9 cellular contexts compared by ENCODE assay signal in the genomic region with DNA sequence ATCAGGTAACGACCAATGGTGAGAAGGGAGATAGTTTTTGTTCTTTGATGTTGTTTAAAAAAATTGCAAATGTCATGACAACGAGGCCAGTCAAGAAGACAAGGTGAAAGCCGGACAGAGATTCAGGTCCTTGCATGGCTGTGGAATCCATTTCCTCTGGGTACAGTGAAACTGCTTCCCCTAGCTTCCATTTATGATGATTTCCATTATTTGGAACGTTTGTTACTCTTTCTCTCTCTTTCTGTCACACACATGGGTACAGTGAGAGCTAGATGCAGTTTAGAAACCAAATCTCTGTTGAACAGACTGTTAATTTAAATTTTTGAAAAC. TPM values are rescaled to one million over a fixed set of nuclear protein-coding genes. Genes with fewer than 3 reads are reported as not detected.
DNase-seq lines count a peak whose midpoint lies in the region; ATAC-seq and TF ChIP-seq lines count a peak whose summit lies in the region.
"Had no signal": no experiment of that assay in that cellular context is flagged by ENCODE, and none has a peak within 500 bp of the region (broad histone marks: within the 10 kb centered on the region; RNA-seq: fewer than 3 reads in every experiment).

No MANE protein-coding gene starts in this region.

- H3K36me3 Mint-ChIP-seq in neural crest cell (ENCODE audit: low read depth): peaks cover 3% of the 10 kb centered on the region
- H3K36me3 Mint-ChIP-seq in CD4-positive, alpha-beta T cell (ENCODE audit: low read depth): no peaks in the 10 kb centered on the region

- H3K27me3 ChIP-seq in ACC112 (ENCODE audit: insufficient read depth, low read length) (no peaks in the 10 kb centered on the region), ectodermal cell (ENCODE audit: control insufficient read depth, insufficient read depth, low read length, poor library complexity, severe bottlenecking) (no peaks in the 10 kb centered on the region), aorta (ENCODE audit: control insufficient read depth in 1 of 2, insufficient read depth in 2 of 2, low read length in 1 of 2) (no peaks in the 10 kb centered on the region)
- peaks cover 21% of the 10 kb centered on the region for H3K27me3 ChIP-seq in CD4-positive, alpha-beta T cell (ENCODE audit: control insufficient read depth, insufficient read depth, low read length)

- H3K4me1 ChIP-seq in ACC112 (ENCODE audit: control insufficient read depth, insufficient read depth, low read length, unreplicated experiment) (peaks cover 11% of the 10 kb centered on the region), ectodermal cell (ENCODE audit: control insufficient read depth, insufficient read depth, low read length) (peaks cover 19% of the 10 kb centered on the region), aorta (ENCODE audit: control insufficient read depth in 1 of 2, insufficient read depth in 2 of 2, low read length in 2 of 2) (no peaks in the 10 kb centered on the region)

- H3K36me3 ChIP-seq in ACC112 (ENCODE audit: insufficient read depth, low read length): no peaks in the 10 kb centered on the region
- no peaks in the 10 kb centered on the region for H3K36me3 ChIP-seq in ectodermal cell (ENCODE audit: control insufficient read depth, insufficient read depth, low read length)
- no peaks in the 10 kb centered on the region for H3K36me3 ChIP-seq in aorta (ENCODE audit: control insufficient read depth in 1 of 2, insufficient read depth in 2 of 2, low read length in 1 of 2)

- POLR2A ChIA-PET in CD4-positive, alpha-beta T cell (lab: Charles Lee): no interaction called here

- H3K4me3 ChIP-seq in ACC112 (ENCODE audit: low read depth, low read length) (no peak overlapping the region), LNCaP clone FGC (ENCODE audit: low read depth, low read length) (peak overlapping the region; percentile 48), ectodermal cell (ENCODE audit: insufficient read depth, low read depth, low read length) (peak overlapping the region; percentile 42), aorta (ENCODE audit: low read length in 2 of 2) (no peak overlapping the region)

- no peak for DNase-seq in LNCaP clone FGC (ENCODE audit: low read depth)
- DNase-seq in neural crest cell (ENCODE audit: low read depth, low spot score): no peak
- DNase-seq in activated effector memory CD4-positive, alpha-beta T cell treated with anti-CD3 and anti-CD28 coated beads, Interleukin-2, amount 50 U/mL, for 16 hours: no peak
- DNase-seq in CD4-positive, alpha-beta T cell: no peak
- DNase-seq in aorta: no peak
- DNase-seq: MM.1S had no signal

- peak overlapping the region; percentile 92 for H3K4me3 Mint-ChIP-seq in neural crest cell
- no peak overlapping the region for H3K4me3 Mint-ChIP-seq in CD4-positive, alpha-beta T cell

- peak overlapping the region; percentile 83 for H2AFZ ChIP-seq in ACC112 (ENCODE audit: low read length, unreplicated experiment)

- CTCF ChIA-PET in CD4-positive, alpha-beta T cell (lab: Charles Lee): no interaction called here

- no peaks in the 10 kb centered on the region for H3K9me3 ChIP-seq in ectodermal cell (ENCODE audit: control insufficient read depth, low read length)
- no peaks in the 10 kb centered on the region for H3K9me3 ChIP-seq in CD4-positive, alpha-beta T cell (ENCODE audit: control insufficient read depth, low read length)
- no peaks in the 10 kb centered on the region for H3K9me3 ChIP-seq in aorta (ENCODE audit: control insufficient read depth, low read length)

- TF ChIP-seq CTCF in LNCaP clone FGC (IDR thresholded peaks at IDR 0.05; ENCODE audit: control insufficient read depth, extremely low read depth, insufficient read depth): no peak
- no peak for TF ChIP-seq CTCF in neural crest cell (conservative IDR thresholded peaks at IDR 0.05)
- TF ChIP-seq CTCF in CD4-positive, alpha-beta T cell (IDR thresholded peaks at IDR 0.05): no peak

- H3K27me3 Mint-ChIP-seq in neural crest cell (ENCODE audit: low read depth): no peaks in the 10 kb centered on the region
- H3K27me3 Mint-ChIP-seq in CD4-positive, alpha-beta T cell: peaks cover 41% of the 10 kb centered on the region

- no peaks in the 10 kb centered on the region for H3K79me2 ChIP-seq in ACC112 (ENCODE audit: control insufficient read depth, insufficient read depth, low read length, unreplicated experiment)

- H3K27ac ChIP-seq in ACC112 (ENCODE audit: low read depth, low read length): no peak overlapping the region
- H3K27ac ChIP-seq in ectodermal cell (ENCODE audit: insufficient read depth, low read depth, low read length, poor library complexity, severe bottlenecking): peak overlapping the region; percentile 100
- H3K27ac ChIP-seq in CD4-positive, alpha-beta T cell (ENCODE audit: low read depth, low read length): no peak overlapping the region
- H3K27ac ChIP-seq in aorta (ENCODE audit: low read depth in 1 of 2, low read length in 2 of 2): no peak overlapping the region

- ATAC-seq in CD4-positive, alpha-beta T cell (ENCODE audit: poor library complexity): no peak
- no peak for ATAC-seq in aorta (ENCODE audit: low FRiP score)
- no peak for ATAC-seq in HG02571 (IDR thresholded peaks at IDR 0.05; ENCODE audit: unreplicated experiment)

- H3K27ac Mint-ChIP-seq in neural crest cell (ENCODE audit: unreplicated experiment): peak overlapping the region; percentile 100
- no peak overlapping the region for H3K27ac Mint-ChIP-seq in CD4-positive, alpha-beta T cell

- peaks cover 42% of the 10 kb centered on the region for H3K4me1 Mint-ChIP-seq in neural crest cell
- peaks cover 11% of the 10 kb centered on the region for H3K4me1 Mint-ChIP-seq in CD4-positive, alpha-beta T cell (ENCODE audit: low read depth)

- intact Hi-C loops in CD4-positive, alpha-beta T cell (cut with DNase I, micrococcal nuclease): no loop called here
- intact Hi-C loops in aorta (cut with DNase I): no loop called here

- 10 to 15% methylated on average over 4 of the region's 4 CpGs for WGBS in ectodermal cell, 2 experiments
- WGBS in aorta, 2 donors: 33 to 37% methylated on average over 4 of the region's 4 CpGs

- no peaks in the 10 kb centered on the region for H3K9me3 Mint-ChIP-seq in neural crest cell
- no peaks in the 10 kb centered on the region for H3K9me3 Mint-ChIP-seq in CD4-positive, alpha-beta T cell

RNA-seq across cellular contexts. Expression of gene EPCAM, which starts 23.6 kb away (rescaled TPM):
- 3.5 TPM for polyA plus RNA-seq in ectodermal cell (2013, experiment 1 of 4)
- polyA plus RNA-seq in ectodermal cell (2013, experiment 2 of 4): 2.2 TPM
- polyA plus RNA-seq in ectodermal cell (2013, experiment 3 of 4): 2.5 TPM
- polyA plus RNA-seq in ectodermal cell (2013, experiment 4 of 4): 2.3 TPM
- total RNA-seq in neural crest cell (4.5 and 7.6 TPM in 2 replicates), aorta (under 1 TPM in 1 of 2 donors, not detected in 1; 0.32 TPM)
- total RNA-seq in CD4-positive, alpha-beta T cell: not detected
- polyA plus RNA-seq in aorta: 10 to 100 TPM in 1 of 2 donors, 1 to 10 TPM in 1; 3.1 to 58.1 TPM

RNA-seq across cellular contexts. Expression of gene MSH2, which starts 57.4 kb away (rescaled TPM):
- 104 TPM for polyA plus RNA-seq in ectodermal cell (2013, experiment 1 of 4)
- polyA plus RNA-seq in ectodermal cell (2013, experiment 2 of 4): 109 TPM
- polyA plus RNA-seq in ectodermal cell (2013, experiment 3 of 4): 72.4 TPM
- polyA plus RNA-seq in ectodermal cell (2013, experiment 4 of 4): 78.1 TPM
- total RNA-seq in neural crest cell: 81.9 and 84.5 TPM in 2 replicates
- 1 to 10 TPM; 7.1 to 8.2 TPM for total RNA-seq in CD4-positive, alpha-beta T cell
- 10 to 100 TPM in 1 of 2 donors, 1 to 10 TPM in 1; 5.5 to 15.4 TPM for total RNA-seq in aorta
- polyA plus RNA-seq in aorta: 1 to 10 TPM; 6.0 to 6.1 TPM

Comparison
In these comparisons a context has a peak if more than half of its experiments do, and no peak if none do; other contexts are left out.
1. H3K4me3 ChIP-seq: peak in LNCaP clone FGC (single experiment) and ectodermal cell (single experiment); none in ACC112 (single experiment) and aorta (0 of 2).